In genomic region chr18:48539406-48540328, GRCh38 we compare ENCODE assay signal across 8 cellular contexts.
DNase-seq lines count a peak whose midpoint lies in the region; ATAC-seq lines count a peak whose summit lies in the region.

No MANE protein-coding gene starts in this region.

- no peak for ATAC-seq in GM19452 (IDR thresholded peaks at IDR 0.05; ENCODE audit: unreplicated experiment)
- ATAC-seq in GM18520 (IDR thresholded peaks at IDR 0.05; ENCODE audit: unreplicated experiment) = no peak

- peak; percentile 74 for DNase-seq in ELR (ENCODE audit: low read depth)
- peak; percentile 57 for DNase-seq in NCI-H1092 (lab: John Stamatoyannopoulos, UW)
- DNase-seq in activated CD4-positive, alpha-beta T cell treated with anti-CD3 and anti-CD28 coated beads for 4 hours = peak; percentile 34 to 40
- DNase-seq in dedifferentiated amniotic fluid mesenchymal stem cell (ENCODE audit: extremely low spot score) = peak; percentile 30
- peak; percentile 78 for DNase-seq in left kidney (ENCODE audit: low read depth, low spot score)
- DNase-seq in stimulated activated CD4-positive, alpha-beta T cell treated with anti-CD3 and anti-CD28 coated beads, Interleukin-1b, Interleukin-23, amount 100 ng/mL, for 48 hours = peak; percentile 13

Comparison
In these comparisons a context has a peak if more than half of its experiments do, and no peak if none do; other contexts are left out.
1. DNase-seq: peak in every context shown above with its lines; median percentile 78 in left kidney; 74 in ELR; 57 in NCI-H1092; 37 in activated CD4-positive, alpha-beta T cell treated with anti-CD3 and anti-CD28 coated beads for 4 hours; 30 in dedifferentiated amniotic fluid mesenchymal stem cell; 13 in stimulated activated CD4-positive, alpha-beta T cell treated with anti-CD3 and anti-CD28 coated beads, Interleukin-1b, Interleukin-23, amount 100 ng/mL, for 48 hours.